8 cellular contexts compared by ENCODE assay signal in the genomic region with DNA sequence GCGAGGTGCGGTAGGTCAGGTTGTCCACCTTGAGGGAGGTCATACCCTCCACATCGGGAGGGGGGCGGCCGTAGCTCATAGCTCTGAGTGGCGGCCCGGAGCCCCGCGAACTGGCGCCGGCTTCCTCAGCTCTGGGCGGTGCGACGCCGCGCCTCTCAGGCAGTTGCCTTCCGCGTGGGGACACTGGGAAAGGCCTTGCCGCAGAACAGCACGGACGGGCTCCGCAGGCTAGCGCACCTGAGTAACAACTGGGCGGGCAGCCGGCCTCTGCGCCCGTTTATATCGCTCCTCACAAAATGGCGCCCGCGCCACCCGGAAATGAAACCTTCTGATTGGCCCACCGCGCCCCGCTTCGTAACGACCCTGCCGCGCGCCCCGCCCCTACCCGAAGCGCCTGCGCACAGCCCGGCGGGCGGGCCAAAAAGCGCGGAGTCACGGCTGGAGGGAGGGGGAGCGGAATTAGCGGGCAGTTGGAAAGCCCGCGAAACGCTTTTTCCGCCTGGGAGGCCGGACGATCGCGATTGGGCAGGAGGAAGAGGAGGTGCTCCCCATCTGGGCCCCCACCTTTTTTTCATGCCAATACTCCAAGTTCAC. TPM values are rescaled to one million over a fixed set of nuclear protein-coding genes. Genes with fewer than 3 reads are reported as not detected.
DNase-seq lines count a peak whose midpoint lies in the region; ATAC-seq and TF ChIP-seq lines count a peak whose summit lies in the region.

SRSF2 (minus strand) TSS at position 250 of the 594 bp plus-strand sequence; CDS start at position 79, 171 bp downstream.

- H3K4me2 ChIP-seq in osteoblast (ENCODE audit: insufficient read depth, low read length): peak within 1 kb of the TSS; percentile 94

- H2AFZ ChIP-seq in osteoblast (ENCODE audit: low read length): peak within 1 kb of the TSS; percentile 98

- peak within 1 kb of the TSS; percentile 99 for H3K4me3 Mint-ChIP-seq in activated naive CD8-positive, alpha-beta T cell

- H3K36me3 ChIP-seq in osteoblast (ENCODE audit: insufficient read depth, low read length) (peaks cover 47% of the 10 kb centered on the region), thoracic aorta (peaks cover 16% of the 10 kb centered on the region)

- peaks cover 40% of the 10 kb centered on the region for H3K4me1 ChIP-seq in osteoblast (ENCODE audit: insufficient read depth, low read length)
- H3K4me1 ChIP-seq in thoracic aorta (ENCODE audit: control insufficient read depth in 1 of 2, low read depth in 2 of 2): peaks cover 47 to 72% of the 10 kb centered on the region in 2 donors

- H3K27me3 ChIP-seq in osteoblast (ENCODE audit: insufficient read depth, low read length) (no peaks in the 10 kb centered on the region), thoracic aorta (replicated peaks; ENCODE audit: insufficient read depth) (no peaks in the 10 kb centered on the region)

- TF ChIP-seq CTCF in GM10248 (IDR thresholded peaks at IDR 0.05; ENCODE audit: control extremely low read depth, extremely low read depth, low read depth, missing control alignments): no peak
- TF ChIP-seq CTCF in osteoblast (IDR thresholded peaks at IDR 0.05; ENCODE audit: extremely low read depth, low read depth, low read length): no peak
- TF ChIP-seq CTCF in thoracic aorta (IDR thresholded peaks at IDR 0.05): no peak

- H3K4me3 ChIP-seq in osteoblast (ENCODE audit: insufficient read depth, low read length) (peak within 1 kb of the TSS; percentile 98), thoracic aorta (peak within 1 kb of the TSS; percentile 89)

- DNase-seq in GM10248 (ENCODE audit: extremely low spot score) (peak; percentile 97), NCI-H1105 (lab: John Stamatoyannopoulos, UW) (peak; percentile 97), SKM-1 treated with dmso at 0.1 percent for 144 hours (lab: John Stamatoyannopoulos, UW; ENCODE audit: unreplicated experiment) (peak; percentile 99), glomerular visceral epithelial cell (ENCODE audit: extremely low spot score) (peak; percentile 100), osteoblast (ENCODE audit: insufficient read length, low spot score, missing footprints) (peak; percentile 98), thoracic aorta (ENCODE audit: low spot score) (peak; percentile 91)

- peaks cover 52% of the 10 kb centered on the region for H3K4me1 Mint-ChIP-seq in activated naive CD8-positive, alpha-beta T cell (ENCODE audit: low read depth)

- H3K27me3 Mint-ChIP-seq in activated naive CD8-positive, alpha-beta T cell: no peaks in the 10 kb centered on the region

- peaks cover 73% of the 10 kb centered on the region for H3K79me2 ChIP-seq in osteoblast (ENCODE audit: insufficient read depth, low read length)

- H4K20me1 ChIP-seq in osteoblast (ENCODE audit: insufficient read depth, low read length): peaks cover 35% of the 10 kb centered on the region

- no peaks in the 10 kb centered on the region for H3K9me3 Mint-ChIP-seq in activated naive CD8-positive, alpha-beta T cell (ENCODE audit: low read depth)

- peaks cover 30% of the 10 kb centered on the region for H3K36me3 Mint-ChIP-seq in activated naive CD8-positive, alpha-beta T cell

- peak; percentile 65 for ATAC-seq in HG02623 (IDR thresholded peaks at IDR 0.05; ENCODE audit: unreplicated experiment)
- peak; percentile 85 for ATAC-seq in thoracic aorta (ENCODE audit: insufficient number of reproducible peaks, low FRiP score, low read depth)

- POLR2A ChIA-PET in GM10248 (lab: Yijun Ruan, JAX): interaction anchor here (0.5 to 3.4 kb wide), 6 partner anchors 10 to 1490 kb away, joined by 3 to 58 read pairs (median 5); partner anchors contain the start of genes JMJD6 and METTL23

- H3K9me3 ChIP-seq in osteoblast (ENCODE audit: low read depth, low read length) (no peaks in the 10 kb centered on the region), thoracic aorta (no peaks in the 10 kb centered on the region)

- CTCF ChIA-PET in GM10248 (lab: Yijun Ruan, JAX): interaction anchor here (0.8 to 3.0 kb wide), 2 partner anchors 10 to 21 kb away, joined by 3 to 13 read pairs; no protein-coding TSS in a partner anchor

- H3K27ac Mint-ChIP-seq in activated naive CD8-positive, alpha-beta T cell: peak within 1 kb of the TSS; percentile 97

- H3K27ac ChIP-seq in osteoblast (ENCODE audit: low read depth, low read length) (peak within 1 kb of the TSS; percentile 96), thoracic aorta (peak within 1 kb of the TSS; percentile 98 to 99)

RNA-seq across cellular contexts. Expression of gene SRSF2, which starts in this region (rescaled TPM):
- 88.7 and 102 TPM in 2 replicates for total RNA-seq in osteoblast
- total RNA-seq in thoracic aorta: 100 to 1,000 TPM; 265 to 266 TPM

Comparison
In these comparisons a context has a peak if more than half of its experiments do, and no peak if none do; other contexts are left out.
1. Peak in every context shown above with its lines: DNase-seq, ATAC-seq, H3K4me3 ChIP-seq and H3K27ac ChIP-seq.